In the genomic region with DNA sequence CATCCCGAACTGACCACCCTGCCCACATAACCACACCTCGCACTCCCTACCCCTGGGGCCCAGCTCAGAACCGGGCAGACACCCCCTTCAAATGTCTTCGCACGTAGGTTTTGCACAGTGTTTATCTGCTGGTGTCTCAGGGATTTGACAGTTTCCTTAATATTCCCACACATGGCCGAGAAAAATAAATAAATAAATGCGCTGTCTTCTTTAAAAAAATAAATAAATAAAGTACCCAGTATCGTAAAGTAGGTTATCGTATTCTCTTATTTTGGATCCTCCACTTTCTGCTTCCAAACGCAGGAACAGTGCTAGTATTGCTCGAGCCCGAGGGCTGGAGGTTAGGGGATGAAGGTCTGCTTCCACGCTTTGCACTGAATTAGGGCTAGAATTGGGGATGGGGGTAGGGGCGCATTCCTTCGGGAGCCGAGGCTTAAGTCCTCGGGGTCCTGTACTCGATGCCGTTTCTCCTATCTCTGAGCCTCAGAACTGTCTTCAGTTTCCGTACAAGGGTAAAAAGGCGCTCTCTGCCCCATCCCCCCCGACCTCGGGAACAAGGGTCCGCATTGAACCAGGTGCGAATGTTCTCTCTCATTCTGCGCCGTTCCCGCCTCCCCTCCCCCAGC, we compare ENCODE assay signal across 8 cellular contexts. TPM values are rescaled to one million over a fixed set of nuclear protein-coding genes. Genes with fewer than 3 reads are reported as not detected.
DNase-seq lines count a peak whose midpoint lies in the region; ATAC-seq and TF ChIP-seq lines count a peak whose summit lies in the region.

No MANE protein-coding gene starts in this region.

- DNase-seq in DMS114 treated with DMSO at 0.1 percent for 48 hours (lab: John Stamatoyannopoulos, UW; ENCODE audit: unreplicated experiment), result peak; percentile 48
- no peak for DNase-seq in smooth muscle cell (lab: John Stamatoyannopoulos, UW; ENCODE audit: unreplicated experiment)
- no peak for DNase-seq in NCI-H2081 (lab: John Stamatoyannopoulos, UW)
- no peak for DNase-seq in CD1c-positive myeloid dendritic cell (ENCODE audit: extremely low spot score)

- peak; percentile 4 for ATAC-seq in HG03135 (IDR thresholded peaks at IDR 0.05; ENCODE audit: unreplicated experiment)
- ATAC-seq in GM21529 (IDR thresholded peaks at IDR 0.05; ENCODE audit: unreplicated experiment), result no peak

- 1% methylated on average over 28 of the region's 28 CpGs for WGBS in smooth muscle cell (ENCODE audit: low lambda C conversion rate)

- H3K4me2 ChIP-seq in smooth muscle cell, result peak overlapping the region; percentile 97

- H3K9ac ChIP-seq in smooth muscle cell (ENCODE audit: low read depth), result peak overlapping the region; percentile 100

- H3K36me3 ChIP-seq in smooth muscle cell (ENCODE audit: low read depth), result peaks cover 13% of the 10 kb centered on the region

- H2AFZ ChIP-seq in smooth muscle cell (ENCODE audit: low read depth), result no peak overlapping the region

- peaks cover 38% of the 10 kb centered on the region for H4K20me1 ChIP-seq in smooth muscle cell (ENCODE audit: low read depth)

- peaks cover 19% of the 10 kb centered on the region for H3F3A ChIP-seq in smooth muscle cell (ENCODE audit: low read depth)

- peaks cover 13% of the 10 kb centered on the region for H3K27me3 Mint-ChIP-seq in activated naive CD8-positive, alpha-beta T cell

- H3K27me3 ChIP-seq in smooth muscle cell (ENCODE audit: low read depth), result no peaks in the 10 kb centered on the region

- H3K36me3 Mint-ChIP-seq in activated naive CD8-positive, alpha-beta T cell, result peaks cover 16% of the 10 kb centered on the region

- H3K4me1 ChIP-seq in smooth muscle cell (ENCODE audit: low read depth), result peaks cover 5% of the 10 kb centered on the region

- H3K79me2 ChIP-seq in smooth muscle cell (ENCODE audit: low read depth), result peaks cover 18% of the 10 kb centered on the region

- H3K27ac Mint-ChIP-seq in activated naive CD8-positive, alpha-beta T cell, result peak overlapping the region; percentile 46

- H3K4me1 Mint-ChIP-seq in activated naive CD8-positive, alpha-beta T cell (ENCODE audit: low read depth), result peaks cover 62% of the 10 kb centered on the region

- peak overlapping the region; percentile 100 for H3K27ac ChIP-seq in smooth muscle cell (ENCODE audit: low read depth)

- H3K9me3 Mint-ChIP-seq in activated naive CD8-positive, alpha-beta T cell (ENCODE audit: low read depth), result no peaks in the 10 kb centered on the region

- peak overlapping the region; percentile 93 for H3K4me3 Mint-ChIP-seq in activated naive CD8-positive, alpha-beta T cell

- H3K4me3 ChIP-seq in iPS-11a (ENCODE audit: low read depth, low read length) (peak overlapping the region; percentile 53), smooth muscle cell (peak overlapping the region; percentile 76)

- no peak for TF ChIP-seq CTCF in smooth muscle cell (IDR thresholded peaks at IDR 0.05; ENCODE audit: borderline replicate concordance, insufficient read depth, poor library complexity, severe bottlenecking)

- H3K9me3 ChIP-seq in smooth muscle cell (replicated peaks; ENCODE audit: low read depth), result no peaks in the 10 kb centered on the region

RNA-seq across cellular contexts. Expression of a gene that starts 0.7 kb away (rescaled TPM):
- total RNA-seq in smooth muscle cell, result 1,280 and 1,300 TPM in 2 replicates
- 1,543 and 1,567 TPM in 2 replicates for polyA plus RNA-seq in smooth muscle cell
